Comparison of ENCODE assay signal across 12 cellular contexts in the genomic region with DNA sequence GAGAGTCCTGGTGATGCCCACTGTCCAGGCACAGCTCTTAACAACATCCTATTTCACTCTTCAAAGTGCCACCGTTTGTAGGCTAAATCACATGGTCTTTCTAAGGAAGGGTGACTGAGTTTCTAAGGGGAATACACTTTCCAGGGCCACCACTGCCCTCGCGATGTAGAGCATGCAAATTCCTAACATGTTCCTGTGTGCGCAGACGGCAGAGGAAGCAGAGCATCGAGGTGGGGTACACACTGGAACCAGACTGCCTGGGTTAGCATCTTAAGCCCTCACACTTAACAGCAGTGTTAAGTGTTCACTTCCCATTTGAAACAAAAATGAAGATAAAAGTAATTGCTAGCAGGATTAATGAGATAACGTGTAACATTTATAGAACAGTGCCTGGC. TPM values are rescaled to one million over a fixed set of nuclear protein-coding genes. Genes with fewer than 3 reads are reported as not detected.
DNase-seq lines count a peak whose midpoint lies in the region; ATAC-seq and TF ChIP-seq lines count a peak whose summit lies in the region.
"Had no signal": no experiment of that assay in that cellular context is flagged by ENCODE, and none has a peak within 500 bp of the region (broad histone marks: within the 10 kb centered on the region; RNA-seq: fewer than 3 reads in every experiment).

No MANE protein-coding gene starts in this region.

- H4K20me1 ChIP-seq in SK-N-SH (ENCODE audit: insufficient read depth) (peaks cover 57% of the 10 kb centered on the region), mammary epithelial cell (ENCODE audit: insufficient read depth, low read length) (peaks cover 2% of the 10 kb centered on the region)

- no peaks in the 10 kb centered on the region for H3K9me3 Mint-ChIP-seq in endodermal cell
- H3K9me3 Mint-ChIP-seq in stimulated activated effector memory CD8-positive, alpha-beta T cell treated with anti-CD3 and anti-CD28 coated beads, Interleukin-12 subunit alpha, Interleukin-12 subunit beta, amount 100 ng/mL, for 72 hours, result no peaks in the 10 kb centered on the region

- ATAC-seq in SK-N-SH treated with all-trans-retinoic acid at 6 μM for 48 hours (no peak), Panc1 (no peak), omental fat pad (ENCODE audit: low FRiP score) (no peak)
- ATAC-seq in stimulated activated effector memory CD8-positive, alpha-beta T cell treated with anti-CD3 and anti-CD28 coated beads, Interleukin-12 subunit alpha, Interleukin-12 subunit beta, amount 100 ng/mL, for 72 hours, result no peak
- ATAC-seq: right lobe of liver had no signal

- DNase-seq in SK-N-SH, result peak; percentile 32
- no peak for DNase-seq in Panc1 (ENCODE audit: low read depth, low spot score)
- DNase-seq in endodermal cell, result no peak
- no peak for DNase-seq in stimulated activated effector memory CD8-positive, alpha-beta T cell treated with anti-CD3 and anti-CD28 coated beads, Interleukin-12 subunit alpha, Interleukin-12 subunit beta, amount 100 ng/mL, for 72 hours (ENCODE audit: low spot score in 2 of 2)
- no peak for DNase-seq in mammary epithelial cell
- DNase-seq in omental fat pad (ENCODE audit: low spot score), result no peak
- DNase-seq in HCEC 1CT, result no peak
- DNase-seq: cerebellar nuclear complex, GOT3, NCI-H446, right lobe of liver had no signal

- H3K27ac Mint-ChIP-seq in endodermal cell, result peak overlapping the region; percentile 32
- peak overlapping the region; percentile 93 for H3K27ac Mint-ChIP-seq in stimulated activated effector memory CD8-positive, alpha-beta T cell treated with anti-CD3 and anti-CD28 coated beads, Interleukin-12 subunit alpha, Interleukin-12 subunit beta, amount 100 ng/mL, for 72 hours

- dilution Hi-C loops in mammary epithelial cell (cut with HindIII; ENCODE audit: low sequenced_read_pairs), result no loop called here

- H3K4me3 Mint-ChIP-seq in endodermal cell, result peak overlapping the region; percentile 88
- peak overlapping the region; percentile 81 for H3K4me3 Mint-ChIP-seq in stimulated activated effector memory CD8-positive, alpha-beta T cell treated with anti-CD3 and anti-CD28 coated beads, Interleukin-12 subunit alpha, Interleukin-12 subunit beta, amount 100 ng/mL, for 72 hours

- BruUV-seq in Panc1 (replicated peaks; lab: Mats Ljungman, UMichigan) (no TSS peak), mammary epithelial cell (replicated peaks; lab: Mats Ljungman, UMichigan) (no TSS peak)

- H3K27me3 ChIP-seq in SK-N-SH (ENCODE audit: insufficient read depth) (no peaks in the 10 kb centered on the region), Panc1 (ENCODE audit: control insufficient read depth, insufficient read depth, low read length) (no peaks in the 10 kb centered on the region), endodermal cell (ENCODE audit: control insufficient read depth, insufficient read depth, low read length, poor library complexity, severe bottlenecking) (peaks cover 11% of the 10 kb centered on the region), mammary epithelial cell (ENCODE audit: insufficient read depth, low read length) (no peaks in the 10 kb centered on the region)
- H3K27me3 ChIP-seq: right lobe of liver had no signal

- peak overlapping the region; percentile 68 to 91 for H3K27ac ChIP-seq in SK-N-SH (ENCODE audit: low read depth in 2 of 2, low read length in 1 of 2)
- H3K27ac ChIP-seq in Panc1 (ENCODE audit: low read length), result peak overlapping the region; percentile 68
- H3K27ac ChIP-seq in endodermal cell (ENCODE audit: low read depth, low read length), result no peak overlapping the region
- no peak overlapping the region for H3K27ac ChIP-seq in mammary epithelial cell (ENCODE audit: insufficient read depth, low read depth, low read length)
- H3K27ac ChIP-seq: right lobe of liver had no signal

- peaks cover 36% of the 10 kb centered on the region for H3F3A ChIP-seq in SK-N-SH (replicated peaks; ENCODE audit: insufficient read depth)

- intact Hi-C loops in Panc1 (cut with micrococcal nuclease; ENCODE audit: unreplicated experiment), result no loop called here
- intact Hi-C loops in mammary epithelial cell (cut with micrococcal nuclease), result no loop called here

- POLR2A ChIA-PET in SK-N-SH (lab: Yijun Ruan, JAX), result interaction anchor here (0.9 to 1.1 kb wide), 2 partner anchors 24 to 80 kb away, joined by 3 read pairs; no protein-coding TSS in a partner anchor
- POLR2A ChIA-PET in Panc1 (lab: Charles Lee), result no interaction called here

- H3K4me2 ChIP-seq in SK-N-SH (peak overlapping the region; percentile 75), mammary epithelial cell (ENCODE audit: insufficient read depth, low read depth, low read length) (no peak overlapping the region)

- no peak for TF ChIP-seq EP300 in SK-N-SH (IDR thresholded peaks at IDR 0.05; ENCODE audit: borderline replicate concordance in 1 of 2, low read depth in 1 of 2, low read length in 1 of 2)

- WGBS in SK-N-SH (ENCODE audit: low lambda C conversion rate), result 39% methylated on average over 7 of the region's 7 CpGs
- WGBS in endodermal cell (ENCODE audit: insufficient coverage in 1 of 2, insufficient read length in 1 of 2), 2 experiments, result 68 to 89% methylated on average over 7 of the region's 7 CpGs
- WGBS in mammary epithelial cell (ENCODE audit: low coverage, missing lambda C conversion rate), result 97% methylated on average over 7 of the region's 7 CpGs

- no peaks in the 10 kb centered on the region for H3K9me2 ChIP-seq in SK-N-SH

- TF ChIP-seq RAD21 in SK-N-SH (IDR thresholded peaks at IDR 0.05; ENCODE audit: low read length), result no peak

- TF ChIP-seq CTCF in SK-N-SH (IDR thresholded peaks at IDR 0.05) (no peak), Panc1 (IDR thresholded peaks at IDR 0.05) (no peak), endodermal cell (conservative IDR thresholded peaks at IDR 0.05) (no peak), mammary epithelial cell (conservative IDR thresholded peaks at IDR 0.05 in 1 of 2, IDR thresholded peaks at IDR 0.05 in 1 of 2; ENCODE audit: extremely low read depth in 1 of 2, insufficient read depth in 1 of 2, low read depth in 1 of 2, low read length in 2 of 2) (no peak), omental fat pad (IDR thresholded peaks at IDR 0.05) (no peak)

- H3K4me1 Mint-ChIP-seq in endodermal cell, result peaks cover 43% of the 10 kb centered on the region
- peaks cover 79% of the 10 kb centered on the region for H3K4me1 Mint-ChIP-seq in stimulated activated effector memory CD8-positive, alpha-beta T cell treated with anti-CD3 and anti-CD28 coated beads, Interleukin-12 subunit alpha, Interleukin-12 subunit beta, amount 100 ng/mL, for 72 hours

- H3K4me1 ChIP-seq in SK-N-SH (ENCODE audit: control insufficient read depth in 1 of 2, insufficient read depth in 2 of 2, low read depth in 1 of 2, low read length in 1 of 2), result peaks cover 34 to 45% of the 10 kb centered on the region in 2 experiments
- H3K4me1 ChIP-seq in Panc1 (ENCODE audit: control insufficient read depth, insufficient read depth, low read length), result peaks cover 55% of the 10 kb centered on the region
- peaks cover 6% of the 10 kb centered on the region for H3K4me1 ChIP-seq in endodermal cell (ENCODE audit: control insufficient read depth, insufficient read depth, low read length)
- H3K4me1 ChIP-seq in mammary epithelial cell (ENCODE audit: insufficient read depth, low read length), result peaks cover 48% of the 10 kb centered on the region

- in situ Hi-C loops in Panc1 (cut with HindIII; ENCODE audit: low pct_unique_long_range_greater_than_20kb, low sequenced_read_pairs), result no loop called here
- in situ Hi-C loops in mammary epithelial cell (cut with MboI; ENCODE audit: low sequenced_read_pairs in 2 of 2), result no loop called here

- H3K9me3 ChIP-seq in SK-N-SH, result no peaks in the 10 kb centered on the region
- no peaks in the 10 kb centered on the region for H3K9me3 ChIP-seq in Panc1 (ENCODE audit: control insufficient read depth, insufficient read depth, low read depth, low read length)
- H3K9me3 ChIP-seq in endodermal cell (ENCODE audit: control insufficient read depth, low read length), result no peaks in the 10 kb centered on the region
- no peaks in the 10 kb centered on the region for H3K9me3 ChIP-seq in mammary epithelial cell (replicated peaks; ENCODE audit: insufficient read depth, low read length)
- H3K9me3 ChIP-seq: right lobe of liver had no signal

- H3K27me3 Mint-ChIP-seq in endodermal cell (ENCODE audit: insufficient read depth), result peaks cover 15% of the 10 kb centered on the region

- H3K36me3 Mint-ChIP-seq in endodermal cell (ENCODE audit: low read depth), result no peaks in the 10 kb centered on the region
- peaks cover 44% of the 10 kb centered on the region for H3K36me3 Mint-ChIP-seq in stimulated activated effector memory CD8-positive, alpha-beta T cell treated with anti-CD3 and anti-CD28 coated beads, Interleukin-12 subunit alpha, Interleukin-12 subunit beta, amount 100 ng/mL, for 72 hours

- peak overlapping the region; percentile 4; the same call in 1 of the 2 replicates for H3K9ac ChIP-seq in SK-N-SH
- no peak overlapping the region for H3K9ac ChIP-seq in endodermal cell (ENCODE audit: extremely low read depth, low read length, poor library complexity, severe bottlenecking)
- H3K9ac ChIP-seq in mammary epithelial cell (ENCODE audit: insufficient read depth, low read length), result no peak overlapping the region

- CTCF ChIA-PET in SK-N-SH (lab: Yijun Ruan, JAX) (interaction anchor here (0.8 to 2.5 kb wide), 7 partner anchors 10 to 396 kb away, joined by 3 to 9 read pairs (median 3); partner anchors contain the start of gene NIPSNAP2), Panc1 (lab: Charles Lee) (no interaction called here), mammary epithelial cell (lab: Charles Lee; ENCODE audit: low non-redundant PET) (no interaction called here)

- no peak overlapping the region for H2AFZ ChIP-seq in SK-N-SH (ENCODE audit: low read depth)
- no peak overlapping the region for H2AFZ ChIP-seq in mammary epithelial cell (ENCODE audit: low read depth, low read length)

- H3K4me3 ChIP-seq in SK-N-SH (ENCODE audit: low read depth in 2 of 2, low read length in 1 of 2), result peak overlapping the region in 1 of 2 experiments; percentile 77; a peak in 2 of 4 replicates
- no peak overlapping the region for H3K4me3 ChIP-seq in Panc1 (ENCODE audit: low read depth in 2 of 2, low read length in 2 of 2)
- peak overlapping the region; percentile 6 for H3K4me3 ChIP-seq in endodermal cell (ENCODE audit: low read length)
- H3K4me3 ChIP-seq in mammary epithelial cell (replicated peaks in 1 of 3; ENCODE audit: insufficient read depth in 1 of 3, low read depth in 2 of 3, low read length in 3 of 3), result no peak overlapping the region
- H3K4me3 ChIP-seq: right lobe of liver had no signal

- H3K79me2 ChIP-seq in SK-N-SH (ENCODE audit: insufficient read depth), result peaks cover 88% of the 10 kb centered on the region
- H3K79me2 ChIP-seq in mammary epithelial cell (ENCODE audit: insufficient read depth, low read length), result peaks cover 75% of the 10 kb centered on the region

- H3K36me3 ChIP-seq in SK-N-SH (replicated peaks in 1 of 2; ENCODE audit: control insufficient read depth in 1 of 2, insufficient read depth in 2 of 2, low read length in 1 of 2) (peaks cover 0 to 5% of the 10 kb centered on the region in 2 experiments), Panc1 (ENCODE audit: control insufficient read depth, insufficient read depth, low read length) (no peaks in the 10 kb centered on the region), endodermal cell (ENCODE audit: control insufficient read depth, insufficient read depth, low read length) (no peaks in the 10 kb centered on the region), mammary epithelial cell (ENCODE audit: insufficient read depth, low read length) (no peaks in the 10 kb centered on the region)
- H3K36me3 ChIP-seq: right lobe of liver had no signal

RNA-seq across cellular contexts. Expression of gene VOPP1, which starts 3.0 kb away (rescaled TPM):
- polyA plus RNA-seq in SK-N-SH (2012; rRNA removed) (69.5 and 79.3 TPM in 2 replicates), mammary epithelial cell (52.1 TPM)
- 77.0 and 82.6 TPM in 2 replicates for polyA plus RNA-seq in SK-N-SH (2012; cell fraction: cytosol; rRNA removed)
- 32.4 and 38.8 TPM in 2 replicates for polyA plus RNA-seq in SK-N-SH (2012; cell fraction: nucleus; rRNA removed)
- total RNA-seq in Panc1 (2021; ENCODE audit: unreplicated experiment) (131 TPM), endodermal cell (10 to 100 TPM; 48.8 to 53.6 TPM), mammary epithelial cell (10 to 100 TPM; 43.2 to 65.3 TPM), omental fat pad (10 to 100 TPM; 31.3 to 64.0 (median 57.9) TPM)
- polyA plus RNA-seq in Panc1 (2012; ENCODE audit: insufficient read length), result 84.5 TPM
- polyA plus RNA-seq in endodermal cell (2013, experiment 1 of 2), result 58.9 TPM
- 58.6 TPM for polyA plus RNA-seq in endodermal cell (2013, experiment 2 of 2)
- 79.0 TPM for polyA minus RNA-seq in mammary epithelial cell

Comparison
In these comparisons a context has a peak if more than half of its experiments do, and no peak if none do; other contexts are left out.
1. H3K27ac ChIP-seq: peak in SK-N-SH (2 of 2) and Panc1 (single experiment); none in endodermal cell (single experiment) and mammary epithelial cell (single experiment).